In the genomic region with DNA sequence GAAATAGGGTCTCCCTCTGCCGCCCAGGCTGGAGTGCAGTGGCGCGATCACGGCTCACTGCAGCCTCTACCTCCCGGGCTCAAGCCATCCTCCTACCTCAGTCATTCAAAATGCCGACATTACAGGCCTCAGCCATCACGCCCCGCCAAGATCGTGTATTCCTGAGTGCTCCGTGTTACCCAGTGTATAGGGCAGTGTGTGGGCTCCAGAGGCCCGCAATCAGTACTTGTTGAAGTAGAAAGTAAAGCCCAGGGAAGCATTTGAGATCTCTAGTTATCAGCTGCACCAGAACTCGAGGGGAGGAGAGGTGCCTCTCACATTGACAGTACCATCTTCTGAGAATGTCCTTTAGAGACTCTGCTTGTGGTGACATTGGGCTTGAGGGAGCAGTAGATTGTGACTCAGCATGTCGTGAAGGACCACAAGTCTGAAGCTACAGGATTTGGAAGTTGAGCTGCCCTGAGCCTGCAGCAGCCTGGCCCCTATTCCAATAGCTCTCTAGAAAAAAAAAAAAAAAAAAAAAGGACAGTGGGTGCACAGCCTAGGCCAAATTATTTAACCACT, we compare ENCODE assay signal across 9 cellular contexts. TPM values are rescaled to one million over a fixed set of nuclear protein-coding genes. Genes with fewer than 3 reads are reported as not detected.
DNase-seq lines count a peak whose midpoint lies in the region; ATAC-seq, FAIRE-seq and TF ChIP-seq lines count a peak whose summit lies in the region.
"Had no signal": no experiment of that assay in that cellular context is flagged by ENCODE, and none has a peak within 500 bp of the region (broad histone marks: within the 10 kb centered on the region; RNA-seq: fewer than 3 reads in every experiment).

No MANE protein-coding gene starts in this region.

- no peak for TF ChIP-seq CTCF in BE2C (IDR thresholded peaks at IDR 0.05; ENCODE audit: low read depth, low read length)
- no peak for TF ChIP-seq CTCF in H9 (conservative IDR thresholded peaks at IDR 0.05)
- no peak for TF ChIP-seq CTCF in keratinocyte (optimal IDR thresholded peaks at IDR 0.05 in 1 of 3, IDR thresholded peaks at IDR 0.05 in 1 of 3, conservative IDR thresholded peaks at IDR 0.05 in 1 of 3; ENCODE audit: extremely low read depth in 1 of 3, insufficient read depth in 2 of 3, low read length in 3 of 3)

- no peak for DNase-seq in BE2C
- no peak for DNase-seq in H9
- DNase-seq in T-helper 17 cell, result no peak
- no peak for DNase-seq in keratinocyte (ENCODE audit: low read depth, low spot score)
- DNase-seq in activated CD4-positive, CD25-positive, alpha-beta regulatory T cell treated with anti-CD3 and anti-CD28 coated beads, Interleukin-2, amount 50 U/mL, for 72 hours, result no peak
- no peak for DNase-seq in cardiac septum (ENCODE audit: low spot score)

- dilution Hi-C loops in keratinocyte (cut with MboI; ENCODE audit: extremely low pct_ligation_motif_present, low sequenced_read_pairs), result no loop called here

- no peak overlapping the region for H3K18ac ChIP-seq in H9 (ENCODE audit: insufficient read length, low read depth, low read length)

- FAIRE-seq in keratinocyte (lab: Jason Lieb, UNC), result no peak
- FAIRE-seq: HTR-8/SVneo had no signal

- H3K79me2 ChIP-seq in H9 (ENCODE audit: insufficient read depth, low read length) (no peaks in the 10 kb centered on the region), keratinocyte (ENCODE audit: control insufficient read depth, insufficient read depth, low read length) (peaks cover 23% of the 10 kb centered on the region)

- no peak overlapping the region for H3K27ac ChIP-seq in H9 (ENCODE audit: insufficient read length, low read depth, low read length)
- H3K27ac ChIP-seq in keratinocyte (ENCODE audit: control insufficient read depth, insufficient read depth, low read length), result no peak overlapping the region

- intact Hi-C loops in cardiac septum (cut with DNase I), result loop anchor here (1.0 kb wide), 1 partner anchor 29 kb away; a partner anchor contains a TSS

- no peak overlapping the region for H4K5ac ChIP-seq in H9 (ENCODE audit: insufficient read length, low read depth, low read length)

- H2BK12ac ChIP-seq in H9 (ENCODE audit: insufficient read length, low read depth, low read length), result no peak overlapping the region

- no peaks in the 10 kb centered on the region for H3K9me3 ChIP-seq in BE2C
- H3K9me3 ChIP-seq in H9 (ENCODE audit: control insufficient read depth, low read depth, low read length), result no peaks in the 10 kb centered on the region
- no peaks in the 10 kb centered on the region for H3K9me3 ChIP-seq in T-helper 17 cell (ENCODE audit: control insufficient read depth, low read length, poor library complexity, severe bottlenecking)
- no peaks in the 10 kb centered on the region for H3K9me3 ChIP-seq in keratinocyte (ENCODE audit: control insufficient read depth, low read depth, low read length)

- H3K79me1 ChIP-seq in H9 (ENCODE audit: insufficient read depth, low read depth, low read length, poor library complexity, severe bottlenecking), result no peaks in the 10 kb centered on the region

- H3K9me3 Mint-ChIP-seq in H9, result no peaks in the 10 kb centered on the region

- no peak overlapping the region for H2BK120ac ChIP-seq in H9 (ENCODE audit: low read depth, low read length, poor library complexity, severe bottlenecking)

- H4K20me1 ChIP-seq in H9 (ENCODE audit: control insufficient read depth, insufficient read depth, insufficient read length) (no peaks in the 10 kb centered on the region), keratinocyte (ENCODE audit: control insufficient read depth, extremely low read depth, insufficient read depth, low read length) (no peaks in the 10 kb centered on the region)

- H3K36me3 ChIP-seq in BE2C (no peaks in the 10 kb centered on the region), keratinocyte (ENCODE audit: control insufficient read depth in 2 of 2, extremely low read depth in 1 of 2, insufficient read depth in 2 of 2, low read length in 2 of 2) (no peaks in the 10 kb centered on the region)

- H2AK5ac ChIP-seq in H9 (ENCODE audit: insufficient read length, low read length), result no peak overlapping the region

- H3K27me3 Mint-ChIP-seq in H9 (ENCODE audit: low read depth), result peaks cover 1% of the 10 kb centered on the region
- no peaks in the 10 kb centered on the region for H3K27me3 Mint-ChIP-seq in T-helper 17 cell

- H4K91ac ChIP-seq in H9 (ENCODE audit: insufficient read length, low read depth, low read length), result no peak overlapping the region

- no peak overlapping the region for H3T11ph ChIP-seq in H9 (ENCODE audit: low read length)

- H3K27me3 ChIP-seq in BE2C (no peaks in the 10 kb centered on the region), H9 (ENCODE audit: insufficient read depth, low read length) (no peaks in the 10 kb centered on the region), keratinocyte (ENCODE audit: control insufficient read depth, extremely low read depth, insufficient read depth, low read length) (no peaks in the 10 kb centered on the region)

- no peak overlapping the region for H3K27ac Mint-ChIP-seq in H9
- peak overlapping the region; percentile 92 for H3K27ac Mint-ChIP-seq in T-helper 17 cell

- H3K4me3 Mint-ChIP-seq in H9 (peak overlapping the region; percentile 80 to 96), T-helper 17 cell (peak overlapping the region; percentile 98)

- H3K56ac ChIP-seq in H9 (ENCODE audit: insufficient read length, low read depth, low read length), result no peak overlapping the region

- H3K4me3 ChIP-seq in BE2C (ENCODE audit: low read depth, low read length) (peak overlapping the region; percentile 84; the same call in 1 of the 2 replicates), keratinocyte (ENCODE audit: control insufficient read depth in 2 of 3, extremely low read depth in 1 of 3, insufficient read depth in 2 of 3, low read depth in 1 of 3, low read length in 3 of 3) (no peak overlapping the region)

- no peak for ATAC-seq in T-helper 17 cell
- no peak for ATAC-seq in GM21737 (IDR thresholded peaks at IDR 0.05; ENCODE audit: unreplicated experiment)
- no peak for ATAC-seq in HG02798 (IDR thresholded peaks at IDR 0.05; ENCODE audit: poor library complexity, unreplicated experiment)

- WGBS in H9 (ENCODE audit: extremely low coverage, insufficient read length, low lambda C conversion rate), result no CpG with 5 or more reads among the region's 13 CpGs

- H4K8ac ChIP-seq in H9 (replicated peaks; ENCODE audit: insufficient read length, low read depth, low read length), result no peak overlapping the region

- H3K4me2 ChIP-seq in H9 (ENCODE audit: insufficient read depth, insufficient read length, low read length) (peak overlapping the region; percentile 85), keratinocyte (ENCODE audit: control insufficient read depth, extremely low read depth, insufficient read depth, low read depth, low read length) (peak overlapping the region; percentile 94)

- H2AFZ ChIP-seq in H9 (ENCODE audit: low read length) (no peak overlapping the region), keratinocyte (ENCODE audit: control insufficient read depth, low read length) (peak overlapping the region; percentile 56)

- H3K36me3 Mint-ChIP-seq in H9 (ENCODE audit: insufficient read depth in 1 of 3, low read depth in 3 of 3), result peaks cover 0 to 7% (median 3%) of the 10 kb centered on the region in 3 experiments
- no peaks in the 10 kb centered on the region for H3K36me3 Mint-ChIP-seq in T-helper 17 cell (ENCODE audit: low read depth)

- H3K23ac ChIP-seq in H9 (ENCODE audit: insufficient read length, low read depth, low read length), result no peak overlapping the region

- H3K9ac ChIP-seq in H9 (ENCODE audit: extremely low read depth, insufficient read length, low read length), result no peak overlapping the region
- H3K9ac ChIP-seq in keratinocyte (ENCODE audit: control insufficient read depth, extremely low read depth, insufficient read depth, low read length), result peak overlapping the region; percentile 94

- no peak overlapping the region for H3K4ac ChIP-seq in H9 (ENCODE audit: low read depth, low read length)

- H2BK5ac ChIP-seq in H9 (ENCODE audit: insufficient read length, low read length), result no peak overlapping the region

- H2BK20ac ChIP-seq in H9 (ENCODE audit: low read depth, low read length, poor library complexity, severe bottlenecking), result no peak overlapping the region

- no peaks in the 10 kb centered on the region for H3K9me1 ChIP-seq in keratinocyte (ENCODE audit: control insufficient read depth, extremely low read depth, insufficient read depth, low read length)

- H3K4me1 ChIP-seq in BE2C, result no peaks in the 10 kb centered on the region
- no peaks in the 10 kb centered on the region for H3K4me1 ChIP-seq in H9 (ENCODE audit: insufficient read depth, low read length)
- peaks cover 16% of the 10 kb centered on the region for H3K4me1 ChIP-seq in keratinocyte (ENCODE audit: control insufficient read depth, extremely low read depth, insufficient read depth, low read length)

- H3K14ac ChIP-seq in H9 (ENCODE audit: insufficient read depth, low read length), result no peak overlapping the region

- no peak overlapping the region for H2BK15ac ChIP-seq in H9 (ENCODE audit: low read depth, low read length)

- peaks cover 5% of the 10 kb centered on the region for H3K23me2 ChIP-seq in H9 (ENCODE audit: insufficient read length, low read depth, low read length, poor library complexity, severe bottlenecking)

- peaks cover 21 to 24% of the 10 kb centered on the region in 2 experiments for H3K4me1 Mint-ChIP-seq in H9
- H3K4me1 Mint-ChIP-seq in T-helper 17 cell, result peaks cover 18% of the 10 kb centered on the region

RNA-seq across cellular contexts. Expression of a gene that starts 1.1 kb away (rescaled TPM):
- 67.5 TPM for polyA plus RNA-seq in BE2C (2012; ENCODE audit: insufficient read depth, insufficient read length, low read depth)
- total RNA-seq in H9 (2021) (38.4 and 40.2 TPM in 2 replicates), T-helper 17 cell (10 to 100 TPM; 19.4 to 22.1 TPM), cardiac septum (25.8 TPM)
- 41.7 to 76.4 TPM (median 51.4 TPM) in 3 replicates for polyA plus RNA-seq in keratinocyte
- 10.8 TPM for polyA plus RNA-seq in keratinocyte (2011; ENCODE audit: low read depth)
- 44.7 and 45.1 TPM in 2 replicates for polyA plus RNA-seq in keratinocyte (2011; cell fraction: cytosol; rRNA removed)
- polyA plus RNA-seq in keratinocyte (2011; cell fraction: nucleus; rRNA removed), result 82.7 and 84.6 TPM in 2 replicates
- 29.8 and 39.2 TPM in 2 replicates for polyA plus RNA-seq in keratinocyte (2012; ENCODE audit: low replicate concordance)
- 26.4 to 62.1 TPM (median 61.3 TPM) in 3 replicates for polyA minus RNA-seq in keratinocyte
- polyA minus RNA-seq in keratinocyte (2011; cell fraction: cytosol; rRNA and poly(A)+ RNA removed), result 37.6 TPM
- 30.5 and 58.3 TPM in 2 replicates for polyA minus RNA-seq in keratinocyte (2011; cell fraction: nucleus; rRNA and poly(A)+ RNA removed)

RNA-seq across cellular contexts. Expression of a gene that starts 29.6 kb away (rescaled TPM):
- polyA plus RNA-seq in BE2C (2012; ENCODE audit: insufficient read depth, insufficient read length, low read depth), result 14.1 TPM
- 1.4 and 1.8 TPM in 2 replicates for total RNA-seq in H9 (2021)
- 1 to 10 TPM; 2.4 to 6.0 TPM for total RNA-seq in T-helper 17 cell
- 50.2 to 113 TPM (median 84.7 TPM) in 3 replicates for polyA plus RNA-seq in keratinocyte
- polyA plus RNA-seq in keratinocyte (2011; ENCODE audit: low read depth), result 4.9 TPM
- 41.7 and 116 TPM in 2 replicates for polyA plus RNA-seq in keratinocyte (2011; cell fraction: cytosol; rRNA removed)
- polyA plus RNA-seq in keratinocyte (2011; cell fraction: nucleus; rRNA removed), result 179 and 247 TPM in 2 replicates
- polyA plus RNA-seq in keratinocyte (2012; ENCODE audit: low replicate concordance), result 23.9 and 135 TPM in 2 replicates
- polyA minus RNA-seq in keratinocyte, result 27.7 to 97.1 TPM (median 35.6 TPM) in 3 replicates
- 66.0 TPM for polyA minus RNA-seq in keratinocyte (2011; cell fraction: cytosol; rRNA and poly(A)+ RNA removed)
- polyA minus RNA-seq in keratinocyte (2011; cell fraction: nucleus; rRNA and poly(A)+ RNA removed), result 47.3 and 50.2 TPM in 2 replicates
- total RNA-seq in cardiac septum, result 11.0 TPM

RNA-seq across cellular contexts. Expression of a gene that starts 46.8 kb away (rescaled TPM):
- polyA plus RNA-seq in BE2C (2012; ENCODE audit: insufficient read depth, insufficient read length, low read depth), result 4.7 TPM
- total RNA-seq in H9 (2021) (2.2 and 3.2 TPM in 2 replicates), T-helper 17 cell (1 to 10 TPM; 1.7 to 3.6 TPM), cardiac septum (1.8 TPM)
- 1.1 to 4.8 TPM (median 1.6 TPM) in 3 replicates for polyA plus RNA-seq in keratinocyte
- 2.3 TPM for polyA plus RNA-seq in keratinocyte (2011; ENCODE audit: low read depth)
- polyA plus RNA-seq in keratinocyte (2011; cell fraction: cytosol; rRNA removed), result 0.62 and 1.3 TPM in 2 replicates
- polyA plus RNA-seq in keratinocyte (2011; cell fraction: nucleus; rRNA removed), result 11.1 and 14.7 TPM in 2 replicates
- polyA plus RNA-seq in keratinocyte (2012; ENCODE audit: low replicate concordance), result 1.3 and 2.2 TPM in 2 replicates
- 1.7 to 11.3 TPM (median 9.9 TPM) in 3 replicates for polyA minus RNA-seq in keratinocyte
- polyA minus RNA-seq in keratinocyte (2011; cell fraction: cytosol; rRNA and poly(A)+ RNA removed), result 2.1 TPM
- polyA minus RNA-seq in keratinocyte (2011; cell fraction: nucleus; rRNA and poly(A)+ RNA removed), result 5.6 and 9.3 TPM in 2 replicates
